ENCODE assay signal across 17 cellular contexts in the genomic region with DNA sequence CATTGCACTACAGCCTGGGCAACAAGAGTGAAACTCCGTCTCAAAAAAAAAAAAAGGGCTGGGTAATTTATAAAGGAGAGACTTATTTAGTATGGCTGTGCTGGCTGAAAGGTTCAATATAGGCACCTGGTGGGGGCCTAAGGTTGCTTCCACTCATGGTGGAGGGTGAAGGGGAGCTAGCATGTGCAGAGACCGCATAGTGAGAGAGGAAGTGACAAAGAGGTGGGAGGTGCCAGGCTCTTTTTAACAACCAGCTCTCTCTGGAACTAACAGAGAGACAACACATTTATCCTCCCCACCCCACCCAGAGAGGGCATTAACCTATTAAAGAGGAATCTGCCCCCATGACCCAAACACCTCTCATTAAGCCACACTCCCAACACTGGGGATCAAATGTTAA. TPM values are rescaled to one million over a fixed set of nuclear protein-coding genes. Genes with fewer than 3 reads are reported as not detected.
DNase-seq lines count a peak whose midpoint lies in the region; ATAC-seq and TF ChIP-seq lines count a peak whose summit lies in the region.
"Had no signal": no experiment of that assay in that cellular context is flagged by ENCODE, and none has a peak within 500 bp of the region (broad histone marks: within the 10 kb centered on the region; RNA-seq: fewer than 3 reads in every experiment).

No MANE protein-coding gene starts in this region.

- peaks cover 18% of the 10 kb centered on the region for H3K4me1 Mint-ChIP-seq in activated CD4-positive, alpha-beta T cell treated with anti-CD3 and anti-CD28 coated beads for 36 hours
- H3K4me1 Mint-ChIP-seq in activated T-helper 1 cell treated with anti-CD3 and anti-CD28 coated beads, Interleukin-12 subunit alpha, Interleukin-12 subunit beta, Interleukin-2, Interleukin-4 antibody, amounts not matched to agents 30 ng/mL and 10 ng/mL and 1 ng/mL, durations not matched to agents 14 hours and 24 hours and 36 hours (ENCODE audit: low read depth), result peaks cover 18% of the 10 kb centered on the region
- H3K4me1 Mint-ChIP-seq in nephron progenitor cell, result peaks cover 8% of the 10 kb centered on the region

- H3K27ac Mint-ChIP-seq in activated CD4-positive, alpha-beta T cell treated with anti-CD3 and anti-CD28 coated beads for 36 hours, result peak overlapping the region; percentile 45
- peak overlapping the region; percentile 61 for H3K27ac Mint-ChIP-seq in activated T-helper 1 cell treated with anti-CD3 and anti-CD28 coated beads, Interleukin-12 subunit alpha, Interleukin-12 subunit beta, Interleukin-2, Interleukin-4 antibody, amounts not matched to agents 30 ng/mL and 10 ng/mL and 1 ng/mL, durations not matched to agents 14 hours and 24 hours and 36 hours
- peak overlapping the region; percentile 47 for H3K27ac Mint-ChIP-seq in nephron progenitor cell

- peak; percentile 49 for DNase-seq in activated CD4-positive, alpha-beta T cell treated with anti-CD3 and anti-CD28 coated beads for 36 hours
- DNase-seq in activated CD4-positive, alpha-beta T cell treated with anti-CD3 and anti-CD28 coated beads, Interleukin-2, amount 50 U/mL, for 4 hours, result no peak
- DNase-seq in MV-4-11 (lab: John Stamatoyannopoulos, UW) (peak; percentile 19), nephron progenitor cell (no peak), GOT3 (lab: John Stamatoyannopoulos, UW) (no peak), NCI-H2081 (lab: John Stamatoyannopoulos, UW) (no peak)
- DNase-seq in activated T-helper 1 cell treated with anti-CD3 and anti-CD28 coated beads, Interleukin-12 subunit alpha, Interleukin-12 subunit beta, Interleukin-2, Interleukin-4 antibody, amounts not matched to agents 30 ng/mL and 10 ng/mL and 1 ng/mL, durations not matched to agents 14 hours and 24 hours and 36 hours (ENCODE audit: low spot score), result no peak
- DNase-seq: dorsolateral prefrontal cortex, left colon, NCI-H2029, NCI-H774 had no signal

- no peak overlapping the region for H3K4me3 Mint-ChIP-seq in activated CD4-positive, alpha-beta T cell treated with anti-CD3 and anti-CD28 coated beads for 36 hours
- H3K4me3 Mint-ChIP-seq in activated T-helper 1 cell treated with anti-CD3 and anti-CD28 coated beads, Interleukin-12 subunit alpha, Interleukin-12 subunit beta, Interleukin-2, Interleukin-4 antibody, amounts not matched to agents 30 ng/mL and 10 ng/mL and 1 ng/mL, durations not matched to agents 14 hours and 24 hours and 36 hours, result no peak overlapping the region
- H3K4me3 Mint-ChIP-seq in nephron progenitor cell, result no peak overlapping the region

- intact Hi-C loops in activated CD4-positive, alpha-beta T cell treated with anti-CD3 and anti-CD28 coated beads for 36 hours (cut with DNase I, micrococcal nuclease), result no loop called here
- intact Hi-C loops in activated T-helper 1 cell treated with anti-CD3 and anti-CD28 coated beads, Interleukin-12 subunit alpha, Interleukin-12 subunit beta, Interleukin-2, Interleukin-4 antibody, amounts not matched to agents 30 ng/mL and 10 ng/mL and 1 ng/mL, durations not matched to agents 14 hours and 24 hours and 36 hours (cut with micrococcal nuclease), result no loop called here

- POLR2A ChIA-PET in activated CD4-positive, alpha-beta T cell treated with anti-CD3 and anti-CD28 coated beads for 36 hours (lab: Charles Lee), result interaction anchor here (0.6 to 1.0 kb wide), 2 partner anchors 27 to 81 kb away, joined by 3 to 5 read pairs; no protein-coding TSS in a partner anchor

- no peaks in the 10 kb centered on the region for H3K36me3 Mint-ChIP-seq in activated CD4-positive, alpha-beta T cell treated with anti-CD3 and anti-CD28 coated beads for 36 hours (ENCODE audit: low read depth)
- peaks cover 1% of the 10 kb centered on the region for H3K36me3 Mint-ChIP-seq in activated T-helper 1 cell treated with anti-CD3 and anti-CD28 coated beads, Interleukin-12 subunit alpha, Interleukin-12 subunit beta, Interleukin-2, Interleukin-4 antibody, amounts not matched to agents 30 ng/mL and 10 ng/mL and 1 ng/mL, durations not matched to agents 14 hours and 24 hours and 36 hours (ENCODE audit: low read depth)
- no peaks in the 10 kb centered on the region for H3K36me3 Mint-ChIP-seq in nephron progenitor cell (ENCODE audit: low read depth)

- H3K27me3 Mint-ChIP-seq in activated CD4-positive, alpha-beta T cell treated with anti-CD3 and anti-CD28 coated beads for 36 hours, result no peaks in the 10 kb centered on the region
- no peaks in the 10 kb centered on the region for H3K27me3 Mint-ChIP-seq in activated T-helper 1 cell treated with anti-CD3 and anti-CD28 coated beads, Interleukin-12 subunit alpha, Interleukin-12 subunit beta, Interleukin-2, Interleukin-4 antibody, amounts not matched to agents 30 ng/mL and 10 ng/mL and 1 ng/mL, durations not matched to agents 14 hours and 24 hours and 36 hours (ENCODE audit: insufficient read depth)
- H3K27me3 Mint-ChIP-seq in nephron progenitor cell (ENCODE audit: low read depth, poor library complexity), result peaks cover 10% of the 10 kb centered on the region

- CTCF ChIA-PET in activated CD4-positive, alpha-beta T cell treated with anti-CD3 and anti-CD28 coated beads for 36 hours (lab: Charles Lee), result interaction anchor here (1.1 to 1.4 kb wide), 3 partner anchors 24 to 193 kb away, joined by 3 to 4 read pairs (median 4); no protein-coding TSS in a partner anchor

- ATAC-seq in activated CD4-positive, alpha-beta T cell treated with anti-CD3 and anti-CD28 coated beads for 36 hours, result peak; percentile 81
- no peak for ATAC-seq in HG03045 (IDR thresholded peaks at IDR 0.05; ENCODE audit: unreplicated experiment)
- ATAC-seq: left colon had no signal

- peaks cover 1% of the 10 kb centered on the region for H3K9me3 Mint-ChIP-seq in activated CD4-positive, alpha-beta T cell treated with anti-CD3 and anti-CD28 coated beads for 36 hours (ENCODE audit: low read depth)
- H3K9me3 Mint-ChIP-seq in activated T-helper 1 cell treated with anti-CD3 and anti-CD28 coated beads, Interleukin-12 subunit alpha, Interleukin-12 subunit beta, Interleukin-2, Interleukin-4 antibody, amounts not matched to agents 30 ng/mL and 10 ng/mL and 1 ng/mL, durations not matched to agents 14 hours and 24 hours and 36 hours, result no peaks in the 10 kb centered on the region
- no peaks in the 10 kb centered on the region for H3K9me3 Mint-ChIP-seq in nephron progenitor cell

- TF ChIP-seq CTCF in nephron progenitor cell (IDR thresholded peaks at IDR 0.05), result no peak

RNA-seq across cellular contexts. Expression of a gene that starts 28.9 kb away (rescaled TPM):
- 10 to 100 TPM; 28.1 to 36.0 TPM for total RNA-seq in activated CD4-positive, alpha-beta T cell treated with anti-CD3 and anti-CD28 coated beads for 36 hours
- total RNA-seq in activated T-helper 1 cell treated with anti-CD3 and anti-CD28 coated beads, Interleukin-12 subunit alpha, Interleukin-12 subunit beta, Interleukin-2, Interleukin-4 antibody, amounts not matched to agents 30 ng/mL and 10 ng/mL and 1 ng/mL, durations not matched to agents 14 hours and 24 hours and 36 hours, result 21.2 and 22.8 TPM in 2 replicates

RNA-seq across cellular contexts. Expression of a gene that starts 35.1 kb away (rescaled TPM):
- total RNA-seq in activated CD4-positive, alpha-beta T cell treated with anti-CD3 and anti-CD28 coated beads for 36 hours, result not detected
- total RNA-seq in activated T-helper 1 cell treated with anti-CD3 and anti-CD28 coated beads, Interleukin-12 subunit alpha, Interleukin-12 subunit beta, Interleukin-2, Interleukin-4 antibody, amounts not matched to agents 30 ng/mL and 10 ng/mL and 1 ng/mL, durations not matched to agents 14 hours and 24 hours and 36 hours, result not detected in 2 replicates
- total RNA-seq: A172, dorsolateral prefrontal cortex, fibroblast of lung, hepatocyte, left colon, LHCN-M2, myocyte had no signal

Comparison
In these comparisons a context has a peak if more than half of its experiments do, and no peak if none do; other contexts are left out.
1. DNase-seq: peak in activated CD4-positive, alpha-beta T cell treated with anti-CD3 and anti-CD28 coated beads for 36 hours (single experiment) and MV-4-11 (single experiment); none in activated CD4-positive, alpha-beta T cell treated with anti-CD3 and anti-CD28 coated beads, Interleukin-2, amount 50 U/mL, for 4 hours (0 of 2), activated T-helper 1 cell treated with anti-CD3 and anti-CD28 coated beads, Interleukin-12 subunit alpha, Interleukin-12 subunit beta, Interleukin-2, Interleukin-4 antibody, amounts not matched to agents 30 ng/mL and 10 ng/mL and 1 ng/mL, durations not matched to agents 14 hours and 24 hours and 36 hours (single experiment), nephron progenitor cell (single experiment), GOT3 (single experiment) and NCI-H2081 (0 of 2).
2. Peak in every context shown above with its lines, with median percentiles within 50 percentile points of each other: H3K27ac Mint-ChIP-seq.